1 cellular context compared by ENCODE assay signal in genomic region chr3:125481375-125481759, GRCh38.
TF ChIP-seq lines count a peak whose summit lies in the region.

No MANE protein-coding gene starts in this region.

TF ChIP-seq in IMR-90, 13 proteins besides CTCF, POLR2A, EP300 and RAD21:
- 0 out of 2 replicates have a peak, but pooled peaks have one; percentile 0 for TF ChIP-seq FOS (IDR thresholded peaks at IDR 0.05; ENCODE audit: low read depth, low read length)
